15 cellular contexts compared by ENCODE assay signal in genomic region chrX:12685541-12685940, GRCh38.
"Had no signal": no experiment of that assay in that cellular context is flagged by ENCODE, and none has a peak within 500 bp of the region (broad histone marks: within the 10 kb centered on the region; RNA-seq: fewer than 3 reads in every experiment).

No MANE protein-coding gene starts in this region.

- H3K27me3 ChIP-seq: body of pancreas, tibial nerve had no signal

- H3K4me2 ChIP-seq: smooth muscle cell had no signal

- H3K27ac ChIP-seq: adrenal gland, body of pancreas, lower lobe of right lung, tibial nerve had no signal

- ATAC-seq: body of pancreas; esophagus mucosa; lower lobe of right lung; naive thymus-derived CD4-positive, alpha-beta T cell; right cardiac atrium; stimulated activated effector memory CD8-positive, alpha-beta T cell treated with anti-CD3 and anti-CD28 coated beads, Interleukin-12 subunit alpha, Interleukin-12 subunit beta, amount 100 ng/mL, for 72 hours; T-helper 17 cell had no signal

- H3K9me3 Mint-ChIP-seq: activated T-helper 2 cell treated with anti-CD3 and anti-CD28 coated beads, Interferon-gamma antibody, Interleukin-2, Interleukin-4, amounts not matched to agents 10 μg/mL and 5 μg/mL and 100 μg/mL, durations not matched to agents 14 hours and 24 hours and 36 hours; naive thymus-derived CD4-positive, alpha-beta T cell; stimulated activated effector memory CD8-positive, alpha-beta T cell treated with anti-CD3 and anti-CD28 coated beads, Interleukin-12 subunit alpha, Interleukin-12 subunit beta, amount 100 ng/mL, for 72 hours had no signal

- H3K36me3 Mint-ChIP-seq: naive thymus-derived CD4-positive, alpha-beta T cell; stimulated activated effector memory CD8-positive, alpha-beta T cell treated with anti-CD3 and anti-CD28 coated beads, Interleukin-12 subunit alpha, Interleukin-12 subunit beta, amount 100 ng/mL, for 72 hours had no signal

- H3K4me3 ChIP-seq: adrenal gland, body of pancreas, lower lobe of right lung, smooth muscle cell, tibial nerve had no signal

- H3K27me3 Mint-ChIP-seq: T-helper 17 cell had no signal

- H3K36me3 ChIP-seq: adrenal gland, lower lobe of right lung, tibial nerve had no signal

- H3K4me3 Mint-ChIP-seq: naive thymus-derived CD4-positive, alpha-beta T cell; stimulated activated effector memory CD8-positive, alpha-beta T cell treated with anti-CD3 and anti-CD28 coated beads, Interleukin-12 subunit alpha, Interleukin-12 subunit beta, amount 100 ng/mL, for 72 hours; T-helper 17 cell had no signal

- H3K9me3 ChIP-seq: adrenal gland, body of pancreas, lower lobe of right lung, tibial nerve had no signal

- H3K4me1 ChIP-seq: adrenal gland, lower lobe of right lung, tibial nerve had no signal

- DNase-seq: activated CD4-positive, alpha-beta T cell treated with anti-CD3 and anti-CD28 coated beads, Interleukin-2, amount 50 U/mL, for 1 hour; activated naive CD4-positive, alpha-beta T cell treated with anti-CD3 and anti-CD28 coated beads, Interleukin-2, amount 50 U/mL, for 16 hours; adrenal gland; body of pancreas; cerebellar nuclear complex; dermis blood vessel endothelial cell; lower lobe of right lung; naive thymus-derived CD4-positive, alpha-beta T cell; right cardiac atrium; T-helper 17 cell had no signal

- H3K27ac Mint-ChIP-seq: activated T-helper 2 cell treated with anti-CD3 and anti-CD28 coated beads, Interferon-gamma antibody, Interleukin-2, Interleukin-4, amounts not matched to agents 10 μg/mL and 5 μg/mL and 100 μg/mL, durations not matched to agents 14 hours and 24 hours and 36 hours; naive thymus-derived CD4-positive, alpha-beta T cell; stimulated activated effector memory CD8-positive, alpha-beta T cell treated with anti-CD3 and anti-CD28 coated beads, Interleukin-12 subunit alpha, Interleukin-12 subunit beta, amount 100 ng/mL, for 72 hours; T-helper 17 cell had no signal

- H3K4me1 Mint-ChIP-seq: naive thymus-derived CD4-positive, alpha-beta T cell; stimulated activated effector memory CD8-positive, alpha-beta T cell treated with anti-CD3 and anti-CD28 coated beads, Interleukin-12 subunit alpha, Interleukin-12 subunit beta, amount 100 ng/mL, for 72 hours; T-helper 17 cell had no signal
